ENCODE assay signal across 18 cellular contexts in the genomic region with DNA sequence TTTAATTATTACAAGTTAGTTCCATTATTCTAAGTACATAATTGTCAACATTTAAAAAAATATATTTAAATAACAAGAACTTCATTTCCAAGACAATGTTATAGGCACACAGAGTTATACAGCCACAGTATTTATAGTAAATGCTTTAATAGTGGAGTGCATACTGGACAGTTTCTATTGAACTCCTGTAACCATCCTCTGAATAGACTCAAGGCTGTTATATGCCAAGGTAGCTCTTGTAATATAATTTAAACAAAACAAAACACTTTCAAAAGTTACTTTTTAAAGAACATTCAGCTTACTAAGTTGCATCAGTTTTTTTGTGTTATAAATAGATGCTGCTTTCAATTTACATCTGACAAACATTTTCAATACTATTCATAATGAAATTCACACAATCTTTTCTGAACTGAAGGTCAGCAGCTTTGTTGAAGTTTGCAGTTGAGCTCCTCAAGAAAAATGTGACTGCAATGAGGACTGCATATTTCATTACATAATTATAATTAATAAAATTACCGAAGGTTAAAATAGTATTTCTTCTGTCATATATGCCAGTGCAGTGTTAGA.
"Had no signal": no experiment of that assay in that cellular context is flagged by ENCODE, and none has a peak within 500 bp of the region (broad histone marks: within the 10 kb centered on the region; RNA-seq: fewer than 3 reads in every experiment).

No MANE protein-coding gene starts in this region.

- DNase-seq: activated T-cell treated with anti-CD3 and anti-CD28 coated beads, Interleukin-2, amount 50 U/mL, for 1 hour; adrenal gland; brain microvascular endothelial cell; caudate nucleus; dermis blood vessel endothelial cell; effector CD8-positive, alpha-beta T cell; erythroblast; foreskin fibroblast; kidney; lower lobe of right lung; naive B cell; nucleus accumbens; right cardiac atrium; stimulated activated CD4-positive, alpha-beta T cell treated with anti-CD3 and anti-CD28 coated beads, Interleukin-1b, Interleukin-23, amount 100 ng/mL, for 48 hours; substantia nigra; tibial artery had no signal

- ATAC-seq: activated naive CD4-positive, alpha-beta T cell treated with anti-CD3 and anti-CD28 coated beads, Interleukin-2, amount 50 U/mL, for 72 hours; lower lobe of right lung; right cardiac atrium; WTC11 had no signal
